25 cellular contexts compared by ENCODE assay signal in the genomic region with DNA sequence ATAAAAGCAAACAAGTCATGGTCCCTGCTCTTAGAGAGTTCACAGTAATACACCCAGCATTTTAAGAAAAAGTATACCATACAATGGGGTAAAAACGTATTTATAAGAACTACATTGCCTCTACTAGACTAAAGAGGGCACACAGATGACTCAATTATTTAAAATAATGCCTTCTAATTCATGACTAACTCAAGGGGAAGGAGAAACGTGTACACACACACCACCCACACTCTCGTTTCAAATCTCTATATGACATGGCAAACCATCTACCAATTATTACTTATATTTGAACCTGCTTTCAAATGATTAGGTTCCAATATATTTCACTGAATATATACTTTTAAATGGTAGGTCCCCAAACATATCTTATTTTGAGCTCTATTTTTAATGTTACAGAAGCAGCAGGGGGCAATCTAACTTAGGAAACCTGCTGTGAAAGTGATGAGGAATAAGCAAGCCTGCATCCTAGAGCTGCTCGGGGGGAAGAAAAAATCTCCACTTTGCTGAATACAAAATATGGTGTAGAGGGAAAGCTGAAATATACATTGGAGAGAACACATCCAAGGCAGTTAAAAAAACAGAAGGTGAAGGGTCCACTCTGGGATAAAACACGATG.
DNase-seq lines count a peak whose midpoint lies in the region; FAIRE-seq and TF ChIP-seq lines count a peak whose summit lies in the region.
"Had no signal": no experiment of that assay in that cellular context is flagged by ENCODE, and none has a peak within 500 bp of the region (broad histone marks: within the 10 kb centered on the region; RNA-seq: fewer than 3 reads in every experiment).

No MANE protein-coding gene starts in this region.

- no peaks in the 10 kb centered on the region for H3K9me2 ChIP-seq in Loucy (replicated peaks; ENCODE audit: low read depth, low read length)

- H3F3A ChIP-seq in Loucy (ENCODE audit: low read depth) (no peaks in the 10 kb centered on the region), smooth muscle cell (ENCODE audit: low read depth) (no peaks in the 10 kb centered on the region)

- H3K36me3 ChIP-seq in mammary epithelial cell (ENCODE audit: insufficient read depth, low read length) (no peaks in the 10 kb centered on the region), Loucy (ENCODE audit: insufficient read depth, low read length) (no peaks in the 10 kb centered on the region), adipocyte (ENCODE audit: control insufficient read depth, insufficient read depth, low read length, severe bottlenecking) (no peaks in the 10 kb centered on the region), smooth muscle cell (ENCODE audit: low read depth) (no peaks in the 10 kb centered on the region), small intestine (ENCODE audit: control insufficient read depth in 2 of 2, insufficient read depth in 2 of 2, low read length in 2 of 2) (no peaks in the 10 kb centered on the region)
- H3K36me3 ChIP-seq: heart left ventricle, ovary, stomach had no signal

- no peak overlapping the region for H3K27ac Mint-ChIP-seq in MCF 10A (ENCODE audit: low read depth, unreplicated experiment)
- no peak overlapping the region for H3K27ac Mint-ChIP-seq in activated CD4-positive, alpha-beta memory T cell treated with anti-CD3 and anti-CD28 coated beads, Interleukin-2, amount 10 ng/mL, durations not matched to agents 7 days and 5 days
- H3K27ac Mint-ChIP-seq: activated CD4-positive, alpha-beta T cell treated with anti-CD3 and anti-CD28 coated beads for 36 hours; immature natural killer cell; naive B cell had no signal

- no peaks in the 10 kb centered on the region for H3K9me3 ChIP-seq in mammary epithelial cell (replicated peaks; ENCODE audit: insufficient read depth, low read length)
- H3K9me3 ChIP-seq in Loucy (ENCODE audit: insufficient read depth, low read depth, low read length) = peaks cover 6% of the 10 kb centered on the region; the same call in 1 of the 2 replicates
- H3K9me3 ChIP-seq in adipocyte (ENCODE audit: control insufficient read depth, low read length) = peaks cover 3% of the 10 kb centered on the region
- H3K9me3 ChIP-seq in smooth muscle cell (replicated peaks; ENCODE audit: low read depth) = no peaks in the 10 kb centered on the region
- H3K9me3 ChIP-seq in small intestine (ENCODE audit: control insufficient read depth, low read depth) = no peaks in the 10 kb centered on the region
- H3K9me3 ChIP-seq: heart left ventricle, ovary, stomach had no signal

- no peaks in the 10 kb centered on the region for H3K9me3 Mint-ChIP-seq in MCF 10A (ENCODE audit: unreplicated experiment)
- H3K9me3 Mint-ChIP-seq in activated CD4-positive, alpha-beta memory T cell treated with anti-CD3 and anti-CD28 coated beads, Interleukin-2, amount 10 ng/mL, durations not matched to agents 7 days and 5 days = no peaks in the 10 kb centered on the region
- H3K9me3 Mint-ChIP-seq: central memory CD8-positive, alpha-beta T cell had no signal

- H3K27me3 Mint-ChIP-seq in MCF 10A (ENCODE audit: insufficient read depth, unreplicated experiment) = peaks cover 89% of the 10 kb centered on the region
- peaks cover 3% of the 10 kb centered on the region for H3K27me3 Mint-ChIP-seq in activated CD4-positive, alpha-beta memory T cell treated with anti-CD3 and anti-CD28 coated beads, Interleukin-2, amount 10 ng/mL, durations not matched to agents 7 days and 5 days
- H3K27me3 Mint-ChIP-seq: central memory CD8-positive, alpha-beta T cell; naive B cell had no signal

- POLR2A ChIA-PET in MCF 10A (lab: Yijun Ruan, JAX) = interaction anchor here (0.6 kb wide), 1 partner anchor 1668 kb away, joined by 3 read pairs; no protein-coding TSS in a partner anchor
- POLR2A ChIA-PET in activated CD4-positive, alpha-beta memory T cell treated with anti-CD3 and anti-CD28 coated beads, Interleukin-2, amount 10 ng/mL, durations not matched to agents 7 days and 5 days (lab: Charles Lee) = no interaction called here

- H4K20me1 ChIP-seq in mammary epithelial cell (ENCODE audit: insufficient read depth, low read length) (no peaks in the 10 kb centered on the region), Loucy (ENCODE audit: insufficient read depth, low read length, poor library complexity, severe bottlenecking) (no peaks in the 10 kb centered on the region), smooth muscle cell (ENCODE audit: low read depth) (no peaks in the 10 kb centered on the region)

- H3K4me3 Mint-ChIP-seq in MCF 10A (ENCODE audit: unreplicated experiment) = no peak overlapping the region
- no peak overlapping the region for H3K4me3 Mint-ChIP-seq in activated CD4-positive, alpha-beta memory T cell treated with anti-CD3 and anti-CD28 coated beads, Interleukin-2, amount 10 ng/mL, durations not matched to agents 7 days and 5 days
- H3K4me3 Mint-ChIP-seq: activated CD4-positive, alpha-beta T cell treated with anti-CD3 and anti-CD28 coated beads for 36 hours; central memory CD8-positive, alpha-beta T cell; immature natural killer cell; naive B cell had no signal

- CTCF ChIA-PET in MCF 10A (lab: Yijun Ruan, JAX) = interaction anchor here (0.7 to 2.7 kb wide), 11 partner anchors 11 to 237 kb away, joined by 3 to 20 read pairs (median 3); no protein-coding TSS in a partner anchor
- CTCF ChIA-PET in mammary epithelial cell (lab: Charles Lee; ENCODE audit: low non-redundant PET) = interaction anchor here (0.6 to 1.1 kb wide), 7 partner anchors 29 to 227 kb away, joined by 3 to 14 read pairs (median 3); no protein-coding TSS in a partner anchor
- CTCF ChIA-PET in activated CD4-positive, alpha-beta memory T cell treated with anti-CD3 and anti-CD28 coated beads, Interleukin-2, amount 10 ng/mL, durations not matched to agents 7 days and 5 days (lab: Charles Lee) = no interaction called here

- H3K4me1 ChIP-seq in mammary epithelial cell (ENCODE audit: insufficient read depth, low read length) (no peaks in the 10 kb centered on the region), Loucy (ENCODE audit: insufficient read depth, low read length, poor library complexity, severe bottlenecking) (peaks cover 32% of the 10 kb centered on the region), adipocyte (ENCODE audit: control insufficient read depth, insufficient read depth, low read length) (no peaks in the 10 kb centered on the region), smooth muscle cell (ENCODE audit: low read depth) (peaks cover 19% of the 10 kb centered on the region), small intestine (ENCODE audit: control insufficient read depth in 2 of 2, insufficient read depth in 1 of 2, low read depth in 1 of 2, low read length in 1 of 2) (no peaks in the 10 kb centered on the region)
- H3K4me1 ChIP-seq: heart left ventricle, stomach had no signal

- no peak for DNase-seq in MCF 10A (ENCODE audit: unreplicated experiment)
- no peak for DNase-seq in mammary epithelial cell
- DNase-seq in adipocyte (ENCODE audit: low read depth) = peak; percentile 5
- DNase-seq in smooth muscle cell (lab: John Stamatoyannopoulos, UW; ENCODE audit: unreplicated experiment) = no peak
- DNase-seq in small intestine = no peak
- no peak for DNase-seq in substantia nigra (lab: John Stamatoyannopoulos, UW)
- no peak for DNase-seq in activated CD4-positive, alpha-beta memory T cell treated with anti-CD3 and anti-CD28 coated beads, Interleukin-2, amount 10 ng/mL, durations not matched to agents 7 days and 5 days
- DNase-seq: activated CD4-positive, alpha-beta T cell treated with anti-CD3 and anti-CD28 coated beads for 36 hours; activated CD8-positive, alpha-beta memory T cell treated with anti-CD3 and anti-CD28 coated beads, Interleukin-2, amount 50 U/mL, for 4 hours; activated effector memory CD4-positive, alpha-beta T cell treated with anti-CD3 and anti-CD28 coated beads, Interleukin-2, amount 50 U/mL, for 16 hours; amygdala; effector CD4-positive, alpha-beta T cell; GDM1; heart left ventricle; immature natural killer cell; naive B cell; NCI-H2029; NCI-H524 treated with DMSO at 0.1 percent for 48 hours; ovary; PC-9; stomach; T-helper 9 cell had no signal

- no peaks in the 10 kb centered on the region for H3K36me3 Mint-ChIP-seq in MCF 10A (ENCODE audit: insufficient read depth, unreplicated experiment)
- no peaks in the 10 kb centered on the region for H3K36me3 Mint-ChIP-seq in activated CD4-positive, alpha-beta memory T cell treated with anti-CD3 and anti-CD28 coated beads, Interleukin-2, amount 10 ng/mL, durations not matched to agents 7 days and 5 days (ENCODE audit: low read depth)
- H3K36me3 Mint-ChIP-seq: immature natural killer cell, naive B cell had no signal

- H3K27ac ChIP-seq in mammary epithelial cell (ENCODE audit: insufficient read depth, low read depth, low read length) (no peak overlapping the region), smooth muscle cell (ENCODE audit: low read depth) (no peak overlapping the region), small intestine (ENCODE audit: low read depth in 1 of 2, low read length in 1 of 2) (no peak overlapping the region), substantia nigra (ENCODE audit: low read depth, low read length, poor library complexity, severe bottlenecking) (no peak overlapping the region)
- H3K27ac ChIP-seq: heart left ventricle, ovary, PC-9, stomach had no signal

- FAIRE-seq in small intestine (lab: Jason Lieb, UNC) = no peak
- FAIRE-seq: GM12891 had no signal

- H3K79me2 ChIP-seq in mammary epithelial cell (ENCODE audit: insufficient read depth, low read length) = no peaks in the 10 kb centered on the region
- no peaks in the 10 kb centered on the region for H3K79me2 ChIP-seq in Loucy (ENCODE audit: insufficient read depth, low read length)
- H3K79me2 ChIP-seq in smooth muscle cell (ENCODE audit: low read depth) = no peaks in the 10 kb centered on the region

- H3K4me3 ChIP-seq in mammary epithelial cell (replicated peaks in 1 of 3; ENCODE audit: insufficient read depth in 1 of 3, low read depth in 2 of 3, low read length in 3 of 3) (no peak overlapping the region), Loucy (ENCODE audit: low read length, poor library complexity, severe bottlenecking) (no peak overlapping the region), adipocyte (ENCODE audit: low read length) (no peak overlapping the region), smooth muscle cell (no peak overlapping the region), small intestine (ENCODE audit: low read depth in 1 of 2, low read length in 2 of 2) (no peak overlapping the region)
- H3K4me3 ChIP-seq: heart left ventricle, ovary, PC-9, stomach had no signal

- BruUV-seq in MCF 10A (replicated peaks; lab: Mats Ljungman, UMichigan) (no TSS peak), mammary epithelial cell (replicated peaks; lab: Mats Ljungman, UMichigan) (no TSS peak)

- no peaks in the 10 kb centered on the region for H3K4me1 Mint-ChIP-seq in MCF 10A (ENCODE audit: insufficient read depth, unreplicated experiment)
- H3K4me1 Mint-ChIP-seq in activated CD4-positive, alpha-beta memory T cell treated with anti-CD3 and anti-CD28 coated beads, Interleukin-2, amount 10 ng/mL, durations not matched to agents 7 days and 5 days = no peaks in the 10 kb centered on the region
- H3K4me1 Mint-ChIP-seq: activated CD4-positive, alpha-beta T cell treated with anti-CD3 and anti-CD28 coated beads for 36 hours; central memory CD8-positive, alpha-beta T cell; immature natural killer cell; naive B cell had no signal

- intact Hi-C loops in MCF 10A (cut with micrococcal nuclease) = loop anchor here (1.0 kb wide), 2 partner anchors 162 to 211 kb away; no protein-coding TSS in a partner anchor
- intact Hi-C loops in mammary epithelial cell (cut with micrococcal nuclease) = loop anchor here (1.0 kb wide), 2 partner anchors 162 to 211 kb away; no protein-coding TSS in a partner anchor

- TF ChIP-seq CTCF in MCF 10A (IDR thresholded peaks at IDR 0.05; ENCODE audit: unreplicated experiment) (peak; percentile 12), mammary epithelial cell (conservative IDR thresholded peaks at IDR 0.05 in 1 of 2, IDR thresholded peaks at IDR 0.05 in 1 of 2; ENCODE audit: extremely low read depth in 1 of 2, insufficient read depth in 1 of 2, low read depth in 1 of 2, low read length in 2 of 2) (peak in 1 of 2 donors; percentile 46), Loucy (conservative IDR thresholded peaks at IDR 0.05; ENCODE audit: low read length) (peak; percentile 60), smooth muscle cell (IDR thresholded peaks at IDR 0.05; ENCODE audit: borderline replicate concordance, insufficient read depth, poor library complexity, severe bottlenecking) (peak; percentile 10)

- dilution Hi-C loops in mammary epithelial cell (cut with HindIII; ENCODE audit: low sequenced_read_pairs) = no loop called here

- H2AFZ ChIP-seq in mammary epithelial cell (ENCODE audit: low read depth, low read length) = no peak overlapping the region
- peak overlapping the region; percentile 5; the same call in 1 of the 2 replicates for H2AFZ ChIP-seq in Loucy (ENCODE audit: low read length)
- H2AFZ ChIP-seq in smooth muscle cell (ENCODE audit: low read depth) = no peak overlapping the region
- H2AFZ ChIP-seq: PC-9 had no signal

- H3K27me3 ChIP-seq in mammary epithelial cell (ENCODE audit: insufficient read depth, low read length) = no peaks in the 10 kb centered on the region
- no peaks in the 10 kb centered on the region for H3K27me3 ChIP-seq in Loucy (ENCODE audit: insufficient read depth, low read length, poor library complexity, severe bottlenecking)
- no peaks in the 10 kb centered on the region for H3K27me3 ChIP-seq in adipocyte (replicated peaks; ENCODE audit: control insufficient read depth, insufficient read depth, low read length)
- no peaks in the 10 kb centered on the region for H3K27me3 ChIP-seq in smooth muscle cell (ENCODE audit: low read depth)
- no peaks in the 10 kb centered on the region for H3K27me3 ChIP-seq in small intestine (ENCODE audit: control insufficient read depth in 2 of 2, insufficient read depth in 2 of 2, low read length in 2 of 2)
- H3K27me3 ChIP-seq: heart left ventricle, ovary, stomach had no signal

- H3K4me2 ChIP-seq in mammary epithelial cell (ENCODE audit: insufficient read depth, low read depth, low read length) = no peak overlapping the region
- no peak overlapping the region for H3K4me2 ChIP-seq in Loucy (ENCODE audit: low read depth, low read length, poor library complexity, severe bottlenecking)
- H3K4me2 ChIP-seq in smooth muscle cell = no peak overlapping the region
- H3K4me2 ChIP-seq: PC-9 had no signal

- 26% methylated on average over 5 of the region's 5 CpGs for WGBS in mammary epithelial cell (ENCODE audit: low coverage, missing lambda C conversion rate)
- 63% methylated on average over 5 of the region's 5 CpGs for WGBS in smooth muscle cell (ENCODE audit: low lambda C conversion rate)
- WGBS in small intestine, 3 donors = 44 to 55% (median 49%) methylated on average over 5 of the region's 5 CpGs

- no peak overlapping the region for H3K9ac ChIP-seq in mammary epithelial cell (ENCODE audit: insufficient read depth, low read length)
- no peak overlapping the region for H3K9ac ChIP-seq in Loucy (ENCODE audit: low read depth, low read length, poor library complexity, severe bottlenecking)
- no peak overlapping the region for H3K9ac ChIP-seq in adipocyte (ENCODE audit: low read length)
- no peak overlapping the region for H3K9ac ChIP-seq in smooth muscle cell (ENCODE audit: low read depth)

- in situ Hi-C loops in mammary epithelial cell (cut with MboI; ENCODE audit: low sequenced_read_pairs in 2 of 2) = no loop called here
